ENCODE assay signal across 11 cellular contexts in the genomic region with DNA sequence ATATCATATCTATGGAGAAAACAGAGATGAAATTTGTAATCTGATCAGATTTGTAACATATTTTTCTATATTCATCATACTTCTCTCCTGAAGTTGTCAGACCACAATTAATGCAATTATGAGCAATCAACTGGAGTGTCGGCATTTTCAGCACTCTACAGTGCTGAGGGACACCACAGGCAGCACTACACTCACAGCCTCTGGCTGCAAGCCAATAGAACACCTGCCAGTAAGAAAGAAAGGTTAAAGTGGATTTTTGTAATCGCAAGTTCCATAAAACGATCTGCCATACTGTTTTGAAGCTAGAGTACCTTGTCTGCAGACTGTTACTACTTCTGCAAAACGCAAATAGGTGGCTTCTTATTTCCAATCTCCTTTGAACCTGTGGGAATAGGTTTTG.
DNase-seq lines count a peak whose midpoint lies in the region; ATAC-seq and TF ChIP-seq lines count a peak whose summit lies in the region.
"Had no signal": no experiment of that assay in that cellular context is flagged by ENCODE, and none has a peak within 500 bp of the region (broad histone marks: within the 10 kb centered on the region; RNA-seq: fewer than 3 reads in every experiment).

No MANE protein-coding gene starts in this region.

- H3K79me2 ChIP-seq in OCI-LY7 (ENCODE audit: insufficient read depth, low read depth, low read length) (no peaks in the 10 kb centered on the region), hepatocyte (no peaks in the 10 kb centered on the region)

- no peak overlapping the region for H2AFZ ChIP-seq in OCI-LY7 (ENCODE audit: low read length)
- H2AFZ ChIP-seq in hepatocyte: no peak overlapping the region

- TF ChIP-seq CTCF in A673 (conservative IDR thresholded peaks at IDR 0.05; ENCODE audit: low read depth, low read length) (no peak), OCI-LY7 (conservative IDR thresholded peaks at IDR 0.05; ENCODE audit: low read length) (no peak), hepatocyte (IDR thresholded peaks at IDR 0.05; ENCODE audit: poor library complexity) (no peak)

- DNase-seq in A673 (ENCODE audit: low spot score) (peak; percentile 6), LHCN-M2 (ENCODE audit: low read depth) (peak; percentile 71), NCI-H524 (lab: John Stamatoyannopoulos, UW) (peak; percentile 44 to 90), dermis blood vessel endothelial cell (peak; percentile 47), OCI-LY7 (ENCODE audit: low spot score) (no peak), NCI-H2196 (lab: John Stamatoyannopoulos, UW; ENCODE audit: unreplicated experiment) (no peak), hepatocyte (ENCODE audit: low spot score) (no peak)
- DNase-seq: activated CD4-positive, alpha-beta memory T cell treated with anti-CD3 and anti-CD28 coated beads for 36 hours; NCI-H226 had no signal

- intact Hi-C loops in A673 (cut with micrococcal nuclease; ENCODE audit: unreplicated experiment) (no loop called here), OCI-LY7 (cut with micrococcal nuclease; ENCODE audit: unreplicated experiment) (no loop called here)

- H3K27ac ChIP-seq in A673 (ENCODE audit: low read depth, low read length, poor library complexity, severe bottlenecking) (no peak overlapping the region), OCI-LY7 (ENCODE audit: low read depth, low read length, poor library complexity, severe bottlenecking) (no peak overlapping the region), hepatocyte (no peak overlapping the region)

- no peak for ATAC-seq in HG03196 (IDR thresholded peaks at IDR 0.05; ENCODE audit: unreplicated experiment)
- ATAC-seq: activated naive CD4-positive, alpha-beta T cell treated with anti-CD3 and anti-CD28 coated beads, Interleukin-2, amount 50 U/mL, for 72 hours had no signal

- no peaks in the 10 kb centered on the region for H4K20me1 ChIP-seq in OCI-LY7 (ENCODE audit: insufficient read depth, low read length)
- no peaks in the 10 kb centered on the region for H4K20me1 ChIP-seq in hepatocyte (ENCODE audit: insufficient read depth, poor library complexity, severe bottlenecking)

- H3K4me3 ChIP-seq in A673 (ENCODE audit: low read depth, low read length, poor library complexity, severe bottlenecking) (no peak overlapping the region), OCI-LY7 (ENCODE audit: low read depth, low read length, poor library complexity, severe bottlenecking) (no peak overlapping the region), hepatocyte (no peak overlapping the region)

- H3K27me3 ChIP-seq in A673 (replicated peaks; ENCODE audit: insufficient read depth, low read depth, low read length, poor library complexity): no peaks in the 10 kb centered on the region
- no peaks in the 10 kb centered on the region for H3K27me3 ChIP-seq in hepatocyte

- H3K4me1 ChIP-seq in A673 (ENCODE audit: insufficient read depth, low read length, poor library complexity, severe bottlenecking) (no peaks in the 10 kb centered on the region), OCI-LY7 (ENCODE audit: insufficient read depth, low read length, poor library complexity, severe bottlenecking) (no peaks in the 10 kb centered on the region), hepatocyte (ENCODE audit: insufficient read depth) (peaks cover 6% of the 10 kb centered on the region)

- H3K36me3 ChIP-seq in A673 (ENCODE audit: insufficient read depth, low read length, poor library complexity, severe bottlenecking) (no peaks in the 10 kb centered on the region), OCI-LY7 (ENCODE audit: insufficient read depth, low read length) (no peaks in the 10 kb centered on the region), hepatocyte (replicated peaks; ENCODE audit: insufficient read depth, low read depth) (no peaks in the 10 kb centered on the region)

- CTCF ChIA-PET in A673 (lab: Charles Lee): no interaction called here
- CTCF ChIA-PET in OCI-LY7 (lab: Charles Lee; ENCODE audit: unreplicated experiment): no interaction called here

- no TSS peak for BruUV-seq in A673 (replicated peaks; lab: Mats Ljungman, UMichigan)
- BruUV-seq in OCI-LY7 (replicated peaks; lab: Mats Ljungman, UMichigan): no TSS peak

- H3K9me2 ChIP-seq in OCI-LY7 (ENCODE audit: insufficient read depth, low read length) (no peaks in the 10 kb centered on the region), hepatocyte (replicated peaks; ENCODE audit: insufficient read depth) (no peaks in the 10 kb centered on the region)

- no peak overlapping the region; the same call in 1 of the 2 replicates for H3K4me2 ChIP-seq in OCI-LY7 (ENCODE audit: low read length)
- no peak overlapping the region for H3K4me2 ChIP-seq in hepatocyte

- 91% methylated on average over 4 of the region's 4 CpGs for WGBS in hepatocyte (ENCODE audit: low lambda C conversion rate, missing lambda C conversion rate)

- no peaks in the 10 kb centered on the region for H3K9me3 ChIP-seq in A673 (ENCODE audit: low read depth, low read length, poor library complexity, severe bottlenecking)
- no peaks in the 10 kb centered on the region for H3K9me3 ChIP-seq in OCI-LY7 (ENCODE audit: low read length)
- no peaks in the 10 kb centered on the region for H3K9me3 ChIP-seq in hepatocyte (ENCODE audit: low read depth)

- POLR2A ChIA-PET in A673 (lab: Charles Lee; ENCODE audit: low non-redundant PET) (no interaction called here), OCI-LY7 (lab: Charles Lee) (interaction anchor here (0.6 kb wide), 1 partner anchor 122 kb away, joined by 4 read pairs; no protein-coding TSS in a partner anchor)

Comparison
In these comparisons a context has a peak if more than half of its experiments do, and no peak if none do; other contexts are left out.
1. DNase-seq: peak in A673 (single experiment), LHCN-M2 (single experiment), NCI-H524 (2 of 2) and dermis blood vessel endothelial cell (single experiment); none in OCI-LY7 (single experiment), NCI-H2196 (single experiment) and hepatocyte (single experiment).